17 cellular contexts compared by ENCODE assay signal in the genomic region with DNA sequence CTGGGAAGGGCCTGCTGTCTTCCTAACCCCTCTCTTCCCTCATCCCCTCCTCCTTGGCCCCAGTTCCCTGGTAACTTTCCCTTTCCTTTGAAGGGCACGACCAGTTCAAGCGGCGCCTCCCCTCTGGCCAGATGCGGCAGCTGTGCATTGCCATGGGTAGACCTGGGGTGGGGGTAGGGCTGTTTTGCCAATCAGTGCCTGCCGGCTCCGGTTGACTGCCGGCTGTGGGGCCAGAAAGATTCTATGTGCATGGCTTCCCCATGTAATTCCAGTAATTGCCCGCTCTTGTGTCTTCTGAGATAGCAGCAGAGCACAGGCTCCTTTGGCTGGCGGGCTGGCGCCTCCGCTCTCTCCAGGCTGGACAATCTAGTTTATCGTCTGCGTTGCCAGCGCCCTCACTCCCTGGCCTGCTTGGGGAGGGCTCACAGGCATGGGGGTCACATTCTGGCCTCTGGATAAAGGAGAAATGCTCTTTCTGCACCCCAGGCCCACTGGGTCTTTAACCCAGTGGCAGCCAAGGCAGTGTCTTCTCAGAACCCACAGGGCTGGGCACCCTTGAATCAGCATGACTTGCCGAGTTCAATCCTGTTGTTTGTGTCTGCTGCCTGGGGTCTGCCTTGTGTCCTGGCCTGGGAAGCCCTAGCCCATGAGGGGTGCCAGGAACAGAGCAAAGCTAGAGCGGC. TPM values are rescaled to one million over a fixed set of nuclear protein-coding genes. Genes with fewer than 3 reads are reported as not detected.
DNase-seq lines count a peak whose midpoint lies in the region; ATAC-seq and TF ChIP-seq lines count a peak whose summit lies in the region.
"Had no signal": no experiment of that assay in that cellular context is flagged by ENCODE, and none has a peak within 500 bp of the region (broad histone marks: within the 10 kb centered on the region; RNA-seq: fewer than 3 reads in every experiment).

No MANE protein-coding gene starts in this region.

- H3K4me3 ChIP-seq in left lung: no peak overlapping the region
- H3K4me3 ChIP-seq: heart left ventricle, SJSA1 had no signal

- H3K27ac ChIP-seq in left lung: peak overlapping the region; percentile 26 to 48
- H3K27ac ChIP-seq: KMS-11, SJSA1 had no signal

- peak overlapping the region; percentile 99 for H3K27ac Mint-ChIP-seq in IgD-negative memory B cell
- H3K27ac Mint-ChIP-seq in stimulated activated memory B cell treated with anti-CD40 and anti-IgM and Interleukin-4, amounts not matched to agents 10 μg/mL and 1 μg/mL and 100 μg/mL, for 72 hours: peak overlapping the region; percentile 87
- H3K27ac Mint-ChIP-seq: activated naive CD8-positive, alpha-beta T cell treated with anti-CD3 and anti-CD28 coated beads for 36 hours had no signal

- peak; percentile 18 for DNase-seq in D341Med (ENCODE audit: low spot score)
- DNase-seq in left lung: peak; percentile 32 to 51
- DNase-seq in NOMO-1 treated with dmso at 0.1 percent for 144 hours (lab: John Stamatoyannopoulos, UW; ENCODE audit: unreplicated experiment): no peak
- DNase-seq in NCI-H1105 (lab: John Stamatoyannopoulos, UW): no peak
- DNase-seq in medulla oblongata (ENCODE audit: extremely low spot score): no peak
- DNase-seq: activated CD4-positive, alpha-beta T cell treated with anti-CD3 and anti-CD28 coated beads for 48 hours; activated naive CD8-positive, alpha-beta T cell treated with anti-CD3 and anti-CD28 coated beads for 36 hours; effector memory CD4-positive, alpha-beta T cell; GOT3; NCI-H69; OCI-M1; stimulated activated CD4-positive, alpha-beta T cell treated with anti-CD3 and anti-CD28 coated beads, Interleukin-2, amount 100 ng/mL, for 24 hours had no signal

- H3K9me3 ChIP-seq in left lung: no peaks in the 10 kb centered on the region
- H3K9me3 ChIP-seq: heart left ventricle, SJSA1 had no signal

- no peaks in the 10 kb centered on the region for H3K9me3 Mint-ChIP-seq in IgD-negative memory B cell
- no peaks in the 10 kb centered on the region for H3K9me3 Mint-ChIP-seq in stimulated activated memory B cell treated with anti-CD40 and anti-IgM and Interleukin-4, amounts not matched to agents 10 μg/mL and 1 μg/mL and 100 μg/mL, for 72 hours
- H3K9me3 Mint-ChIP-seq: activated naive CD8-positive, alpha-beta T cell treated with anti-CD3 and anti-CD28 coated beads for 36 hours had no signal

- no peak for ATAC-seq in left lung
- ATAC-seq in stimulated activated memory B cell treated with anti-CD40 and anti-IgM and Interleukin-4, amounts not matched to agents 10 μg/mL and 1 μg/mL and 100 μg/mL, for 72 hours: no peak

- H3K27me3 ChIP-seq in left lung: no peaks in the 10 kb centered on the region
- H3K27me3 ChIP-seq: heart left ventricle, SJSA1 had no signal

- intact Hi-C loops in left lung (cut with DNase I): no loop called here

- peaks cover 34 to 44% (median 37%) of the 10 kb centered on the region in 3 donors for H3K4me1 Mint-ChIP-seq in IgD-negative memory B cell
- peaks cover 75% of the 10 kb centered on the region for H3K4me1 Mint-ChIP-seq in stimulated activated memory B cell treated with anti-CD40 and anti-IgM and Interleukin-4, amounts not matched to agents 10 μg/mL and 1 μg/mL and 100 μg/mL, for 72 hours

- H3K36me3 ChIP-seq in left lung: peaks cover 0 to 67% of the 10 kb centered on the region in 2 donors
- H3K36me3 ChIP-seq: SJSA1 had no signal

- H3K4me1 ChIP-seq in left lung: peaks cover 0 to 28% of the 10 kb centered on the region in 2 donors
- H3K4me1 ChIP-seq: SJSA1 had no signal

- H3K4me3 Mint-ChIP-seq in IgD-negative memory B cell: peak overlapping the region; percentile 48 to 94 (median 64)
- no peak overlapping the region for H3K4me3 Mint-ChIP-seq in stimulated activated memory B cell treated with anti-CD40 and anti-IgM and Interleukin-4, amounts not matched to agents 10 μg/mL and 1 μg/mL and 100 μg/mL, for 72 hours
- H3K4me3 Mint-ChIP-seq: activated naive CD8-positive, alpha-beta T cell treated with anti-CD3 and anti-CD28 coated beads for 36 hours had no signal

- TF ChIP-seq CTCF in left lung (IDR thresholded peaks at IDR 0.05): no peak

- H3K27me3 Mint-ChIP-seq in IgD-negative memory B cell: no peaks in the 10 kb centered on the region
- H3K27me3 Mint-ChIP-seq in stimulated activated memory B cell treated with anti-CD40 and anti-IgM and Interleukin-4, amounts not matched to agents 10 μg/mL and 1 μg/mL and 100 μg/mL, for 72 hours: no peaks in the 10 kb centered on the region
- H3K27me3 Mint-ChIP-seq: activated naive CD8-positive, alpha-beta T cell treated with anti-CD3 and anti-CD28 coated beads for 36 hours had no signal

- H3K36me3 Mint-ChIP-seq in IgD-negative memory B cell: peaks cover 15% of the 10 kb centered on the region
- peaks cover 76% of the 10 kb centered on the region for H3K36me3 Mint-ChIP-seq in stimulated activated memory B cell treated with anti-CD40 and anti-IgM and Interleukin-4, amounts not matched to agents 10 μg/mL and 1 μg/mL and 100 μg/mL, for 72 hours

RNA-seq across cellular contexts. Expression of gene SIDT2, which starts 9.4 kb away (rescaled TPM):
- 61.0 TPM for polyA plus RNA-seq in IgD-negative memory B cell
- total RNA-seq in left lung: 100 to 1,000 TPM in 1 of 2 donors, 10 to 100 TPM in 1; 66.1 to 112 TPM

RNA-seq across cellular contexts. Expression of gene TAGLN, which starts 11.2 kb away (rescaled TPM):
- 1.6 TPM for polyA plus RNA-seq in IgD-negative memory B cell
- total RNA-seq in left lung: 100 to 1,000 TPM; 505 to 763 TPM

RNA-seq across cellular contexts. Expression of gene PAFAH1B2, which starts 43.9 kb away (rescaled TPM):
- polyA plus RNA-seq in IgD-negative memory B cell: 20.6 TPM
- 10 to 100 TPM; 78.1 to 82.3 TPM for total RNA-seq in left lung

RNA-seq across cellular contexts. Expression of gene PCSK7, which starts 43.9 kb away (rescaled TPM):
- 68.1 TPM for polyA plus RNA-seq in IgD-negative memory B cell
- 10 to 100 TPM; 65.8 to 77.8 TPM for total RNA-seq in left lung

RNA-seq across cellular contexts. Expression of gene RNF214, which starts 44.5 kb away (rescaled TPM):
- polyA plus RNA-seq in IgD-negative memory B cell: 12.5 TPM
- total RNA-seq in left lung: 10 to 100 TPM; 21.5 to 22.3 TPM

Comparison
In these comparisons a context has a peak if more than half of its experiments do, and no peak if none do; other contexts are left out.
1. DNase-seq: peak in D341Med (single experiment) and left lung (2 of 2); none in NOMO-1 treated with dmso at 0.1 percent for 144 hours (single experiment), NCI-H1105 (single experiment) and medulla oblongata (single experiment).